In genomic region chr16:89319628-89319882, GRCh38 we compare ENCODE assay signal across 8 cellular contexts.
DNase-seq lines count a peak whose midpoint lies in the region; ATAC-seq, FAIRE-seq and TF ChIP-seq lines count a peak whose summit lies in the region.

No MANE protein-coding gene starts in this region.

- peak overlapping the region; percentile 83 for H3K4me2 ChIP-seq in astrocyte (ENCODE audit: low read length)
- no peak overlapping the region for H3K4me2 ChIP-seq in mesenchymal stem cell (ENCODE audit: low read length, poor library complexity, severe bottlenecking)

- H2BK5ac ChIP-seq in mesenchymal stem cell (ENCODE audit: low read depth, low read length, poor library complexity, severe bottlenecking) = no peak overlapping the region

- peak overlapping the region; percentile 3 for H2BK120ac ChIP-seq in mesenchymal stem cell (ENCODE audit: low read depth, low read length)

- H3K4me3 Mint-ChIP-seq in astrocyte (ENCODE audit: unreplicated experiment) = peak overlapping the region; percentile 57

- DNase-seq in left ventricle myocardium inferior (no peak), left cardiac atrium (no peak), astrocyte (ENCODE audit: low read depth) (no peak), mesenchymal stem cell (no peak), vagina (ENCODE audit: extremely low spot score in 2 of 2) (no peak), NCI-H748 treated with DMSO at 0.1 percent for 48 hours (lab: John Stamatoyannopoulos, UW) (no peak), SHP77 treated with DMSO at 0.1 percent for 48 hours (lab: John Stamatoyannopoulos, UW) (no peak)

- no peak overlapping the region for H2AK5ac ChIP-seq in mesenchymal stem cell (ENCODE audit: low read length, severe bottlenecking)

- intact Hi-C loops in left ventricle myocardium inferior (cut with micrococcal nuclease) = no loop called here
- intact Hi-C loops in left cardiac atrium (cut with DNase I) = no loop called here
- intact Hi-C loops in vagina (cut with DNase I) = no loop called here

- H3K4me3 ChIP-seq in left ventricle myocardium inferior (peak overlapping the region; percentile 49), astrocyte (ENCODE audit: insufficient read depth, low read depth, low read length) (peak overlapping the region; percentile 37), mesenchymal stem cell (ENCODE audit: insufficient read depth in 1 of 2, low read depth in 1 of 2, low read length in 2 of 2) (peak overlapping the region in 1 of 2 experiments; percentile 72), vagina (peak overlapping the region in 1 of 2 donors; percentile 42)

- peak overlapping the region; percentile 94 for H3K27ac Mint-ChIP-seq in astrocyte (ENCODE audit: unreplicated experiment)

- peak overlapping the region; percentile 45 for H4K91ac ChIP-seq in mesenchymal stem cell (ENCODE audit: low read length)

- no peak overlapping the region for H2AFZ ChIP-seq in astrocyte (ENCODE audit: low read depth, low read length)
- no peak overlapping the region for H2AFZ ChIP-seq in mesenchymal stem cell (ENCODE audit: low read depth, low read length)

- peaks cover 10% of the 10 kb centered on the region for H3K79me1 ChIP-seq in mesenchymal stem cell (replicated peaks; ENCODE audit: low read length, poor library complexity, severe bottlenecking)

- H3K27ac ChIP-seq in left ventricle myocardium inferior (replicated peaks) (peak overlapping the region; percentile 91), astrocyte (ENCODE audit: low read depth, low read length) (peak overlapping the region; percentile 94), mesenchymal stem cell (ENCODE audit: low read length, poor library complexity, severe bottlenecking) (peak overlapping the region; percentile 87), vagina (peak overlapping the region; percentile 64)

- no peak for TF ChIP-seq POLR2A in vagina (IDR thresholded peaks at IDR 0.05)

- peak overlapping the region; percentile 63 for H4K8ac ChIP-seq in mesenchymal stem cell (ENCODE audit: low read length)

- peak overlapping the region; percentile 90 for H3K18ac ChIP-seq in mesenchymal stem cell (ENCODE audit: low read depth in 1 of 2, low read length in 2 of 2)

- H3K4me1 ChIP-seq in left ventricle myocardium inferior (peaks cover 99% of the 10 kb centered on the region), astrocyte (ENCODE audit: insufficient read depth, low read length) (peaks cover 87% of the 10 kb centered on the region), mesenchymal stem cell (ENCODE audit: control insufficient read depth, insufficient read depth, low read depth, low read length) (peaks cover 86% of the 10 kb centered on the region), vagina (peaks cover 100% of the 10 kb centered on the region)

- H3K9ac ChIP-seq in astrocyte (ENCODE audit: low read length) (peak overlapping the region; percentile 76), mesenchymal stem cell (ENCODE audit: low read length) (peak overlapping the region; percentile 90)

- no peaks in the 10 kb centered on the region for H3K9me3 ChIP-seq in left ventricle myocardium inferior (replicated peaks)
- H3K9me3 ChIP-seq in astrocyte (ENCODE audit: insufficient read depth, low read depth, low read length) = no peaks in the 10 kb centered on the region
- H3K9me3 ChIP-seq in mesenchymal stem cell (ENCODE audit: control insufficient read depth, low read length) = no peaks in the 10 kb centered on the region
- no peaks in the 10 kb centered on the region for H3K9me3 ChIP-seq in vagina

- H3K27me3 ChIP-seq in left ventricle myocardium inferior (ENCODE audit: low read depth) (no peaks in the 10 kb centered on the region), astrocyte (ENCODE audit: insufficient read depth, low read length) (no peaks in the 10 kb centered on the region), mesenchymal stem cell (ENCODE audit: control insufficient read depth in 1 of 2, insufficient read depth in 1 of 2, low read length in 2 of 2) (no peaks in the 10 kb centered on the region), vagina (no peaks in the 10 kb centered on the region)

- H2BK12ac ChIP-seq in mesenchymal stem cell (ENCODE audit: low read length in 2 of 2) = peak overlapping the region in 1 of 2 experiments; percentile 93

- peaks cover 86% of the 10 kb centered on the region for H3K79me2 ChIP-seq in astrocyte (ENCODE audit: insufficient read depth, low read length)

- FAIRE-seq in astrocyte (lab: Jason Lieb, UNC) = no peak

- peaks cover 17% of the 10 kb centered on the region for H3K36me3 Mint-ChIP-seq in astrocyte (ENCODE audit: low read depth, unreplicated experiment)

- H3K23ac ChIP-seq in mesenchymal stem cell (ENCODE audit: low read length in 2 of 2) = no peak overlapping the region

- no peaks in the 10 kb centered on the region for H3K9me3 Mint-ChIP-seq in astrocyte (ENCODE audit: unreplicated experiment)

- 90% methylated on average over 4 of the region's 4 CpGs for WGBS in mesenchymal stem cell

- peaks cover 89% of the 10 kb centered on the region for H3K4me1 Mint-ChIP-seq in astrocyte (ENCODE audit: low read depth, unreplicated experiment)

- H3K36me3 ChIP-seq in left ventricle myocardium inferior = no peaks in the 10 kb centered on the region
- H3K36me3 ChIP-seq in astrocyte (ENCODE audit: insufficient read depth, low read length) = no peaks in the 10 kb centered on the region
- H3K36me3 ChIP-seq in mesenchymal stem cell (ENCODE audit: control insufficient read depth in 1 of 2, insufficient read depth in 2 of 2, low read depth in 1 of 2, low read length in 2 of 2) = peaks cover 17 to 30% of the 10 kb centered on the region in 2 experiments
- H3K36me3 ChIP-seq in vagina = no peaks in the 10 kb centered on the region

- TF ChIP-seq CTCF in left ventricle myocardium inferior (IDR thresholded peaks at IDR 0.05; ENCODE audit: borderline replicate concordance) (no peak), astrocyte (IDR thresholded peaks at IDR 0.05; ENCODE audit: insufficient read depth, low read depth, low read length) (no peak), vagina (IDR thresholded peaks at IDR 0.05) (no peak)

- H3K14ac ChIP-seq in mesenchymal stem cell (ENCODE audit: low read length in 2 of 2) = peak overlapping the region in 1 of 2 experiments; percentile 37

- H3K4ac ChIP-seq in mesenchymal stem cell (ENCODE audit: low read depth in 1 of 2, low read length in 2 of 2) = peak overlapping the region; percentile 39 to 42

- H3K27me3 Mint-ChIP-seq in astrocyte (ENCODE audit: low read depth, unreplicated experiment) = no peaks in the 10 kb centered on the region

- H4K20me1 ChIP-seq in astrocyte (ENCODE audit: insufficient read depth, low read length) = peaks cover 17% of the 10 kb centered on the region

- H2BK15ac ChIP-seq in mesenchymal stem cell (ENCODE audit: low read depth, poor library complexity, severe bottlenecking) = no peak overlapping the region

- ATAC-seq in left cardiac atrium (no peak), GM19397 (IDR thresholded peaks at IDR 0.05; ENCODE audit: unreplicated experiment) (no peak)
